In genomic region chr2:60839126-60839813, GRCh38 we compare ENCODE assay signal across 14 cellular contexts. TPM values are rescaled to one million over a fixed set of nuclear protein-coding genes. Genes with fewer than 3 reads are reported as not detected.
A peak's percentile ranks its signal among the peaks of the same experiment; 100 is the strongest.
DNase-seq lines count a peak whose midpoint lies in the region; ATAC-seq, FAIRE-seq and TF ChIP-seq lines count a peak whose summit lies in the region.
"Had no signal": no experiment of that assay in that cellular context is flagged by ENCODE, and none has a peak within 500 bp of the region (broad histone marks: within the 10 kb centered on the region; RNA-seq: fewer than 3 reads in every experiment).

No MANE protein-coding gene starts in this region.

- CTCF ChIA-PET in HepG2 (lab: Yijun Ruan, JAX; ENCODE audit: low intra/inter-chr PET ratio, low total read pairs) = no interaction called here

- WGBS in HepG2 (ENCODE audit: low lambda C conversion rate) = 53% methylated on average over 9 of the region's 9 CpGs

- no peaks in the 10 kb centered on the region for H4K20me1 ChIP-seq in HepG2 (ENCODE audit: insufficient read depth, low read length)

- no peaks in the 10 kb centered on the region for H3K9me3 ChIP-seq in HepG2 (ENCODE audit: low read length)
- H3K9me3 ChIP-seq: upper lobe of right lung had no signal

- H2AFZ ChIP-seq in HepG2 (ENCODE audit: low read length) = no peak overlapping the region

- H3K4me3 Mint-ChIP-seq in natural killer cell = no peak overlapping the region

- DNase-seq in iPS DF 19.7 (ENCODE audit: low read depth, low spot score) (peak; percentile 30), natural killer cell (no peak), foreskin keratinocyte (no peak), HepG2 (ENCODE audit: low spot score) (no peak), T-helper 1 cell (no peak)
- DNase-seq: activated T-cell treated with anti-CD3 and anti-CD28 coated beads, Interleukin-2, amount 50 U/mL, for 48 hours; cerebellar nuclear complex; COR-L47; NCI-H1930; stimulated activated CD4-positive, alpha-beta T cell treated with anti-CD3 and anti-CD28 coated beads, Interleukin-2, amount 100 ng/mL, for 24 hours; upper lobe of right lung had no signal

- H3K36me3 ChIP-seq in HepG2 (replicated peaks in 1 of 2; ENCODE audit: control insufficient read depth in 1 of 2, insufficient read depth in 2 of 2, low read length in 2 of 2) = no peaks in the 10 kb centered on the region
- H3K36me3 ChIP-seq: upper lobe of right lung had no signal

- no peaks in the 10 kb centered on the region for H3K9me3 Mint-ChIP-seq in natural killer cell

- no peaks in the 10 kb centered on the region for H3K4me1 ChIP-seq in foreskin keratinocyte
- H3K4me1 ChIP-seq in HepG2 (ENCODE audit: insufficient read depth, low read length) = no peaks in the 10 kb centered on the region
- H3K4me1 ChIP-seq: upper lobe of right lung had no signal

- no peaks in the 10 kb centered on the region for H3K36me3 Mint-ChIP-seq in natural killer cell

- no peak for TF ChIP-seq CTCF in natural killer cell (IDR thresholded peaks at IDR 0.05)
- TF ChIP-seq CTCF in foreskin keratinocyte (conservative IDR thresholded peaks at IDR 0.05) = no peak
- TF ChIP-seq CTCF in HepG2 (CRISPR knock-in tag; IDR thresholded peaks at IDR 0.05) = no peak

- no peak overlapping the region for H3K27ac Mint-ChIP-seq in natural killer cell

- H3K27me3 ChIP-seq in foreskin keratinocyte (no peaks in the 10 kb centered on the region), HepG2 (ENCODE audit: control insufficient read depth in 1 of 2, insufficient read depth in 2 of 2, low read length in 2 of 2) (peaks cover 2 to 29% of the 10 kb centered on the region in 2 experiments; a peak in 4 of 5 replicates)
- H3K27me3 ChIP-seq: upper lobe of right lung had no signal

- H3K9ac ChIP-seq in HepG2 (ENCODE audit: insufficient read depth, low read depth, low read length) = no peak overlapping the region

- peaks cover 0 to 10% of the 10 kb centered on the region in 2 donors for H3K27me3 Mint-ChIP-seq in natural killer cell (ENCODE audit: low read depth in 2 of 2)

- in situ Hi-C loops in HepG2 (cut with HindIII; ENCODE audit: extremely low pct_ligation_motif_present, low pct_unique_long_range_greater_than_20kb) = no loop called here

- no peak overlapping the region for H3K4me2 ChIP-seq in HepG2 (ENCODE audit: low read depth, low read length)

- intact Hi-C loops in natural killer cell (cut with micrococcal nuclease) (no loop called here), HepG2 (cut with micrococcal nuclease; ENCODE audit: unreplicated experiment) (no loop called here)

- no peak overlapping the region for H3K27ac ChIP-seq in foreskin keratinocyte
- no peak overlapping the region for H3K27ac ChIP-seq in HepG2 (ENCODE audit: extremely low read length, insufficient read depth, low read length)
- H3K27ac ChIP-seq: upper lobe of right lung had no signal

- ATAC-seq in GM18511 (IDR thresholded peaks at IDR 0.05; ENCODE audit: unreplicated experiment) = peak; percentile 60
- peak; percentile 48 for ATAC-seq in GM21529 (IDR thresholded peaks at IDR 0.05; ENCODE audit: unreplicated experiment)
- peak; percentile 53 for ATAC-seq in HG03159 (IDR thresholded peaks at IDR 0.05; ENCODE audit: unreplicated experiment)
- no peak for ATAC-seq in natural killer cell
- ATAC-seq in foreskin keratinocyte = no peak
- ATAC-seq in HepG2 = no peak
- ATAC-seq: upper lobe of right lung had no signal

- TF ChIP-seq POLR2A in HepG2 (IDR thresholded peaks at IDR 0.05; ENCODE audit: insufficient read depth in 1 of 2, low read depth in 2 of 2, low read length in 2 of 2) = no peak

- POLR2A ChIA-PET in HepG2 (lab: Yijun Ruan, JAX) = no interaction called here

- no peak for TF ChIP-seq RAD21 in HepG2 (CRISPR knock-in tag; IDR thresholded peaks at IDR 0.05)

- peaks cover 7 to 14% of the 10 kb centered on the region in 2 donors for H3K4me1 Mint-ChIP-seq in natural killer cell

- H3K79me2 ChIP-seq in HepG2 (ENCODE audit: insufficient read depth, low read length) = no peaks in the 10 kb centered on the region

- no peak for TF ChIP-seq EP300 in HepG2 (IDR thresholded peaks at IDR 0.05; ENCODE audit: low read depth in 2 of 2, low read length in 2 of 2)
- TF ChIP-seq EP300 in HepG2 (CRISPR knock-in tag; IDR thresholded peaks at IDR 0.05; ENCODE audit: borderline replicate concordance) = no peak

- no peak for FAIRE-seq in HepG2 (lab: Jason Lieb, UNC)

- no peak overlapping the region for H3K4me3 ChIP-seq in HepG2 (replicated peaks in 1 of 3; ENCODE audit: insufficient read depth in 1 of 3, low read depth in 2 of 3, low read length in 3 of 3)
- H3K4me3 ChIP-seq: upper lobe of right lung had no signal

- BruUV-seq in HepG2 (replicated peaks; lab: Mats Ljungman, UMichigan) = no TSS peak

TF ChIP-seq in HepG2, 621 proteins besides CTCF, POLR2A, EP300 and RAD21 (continues in another document):
- no peak for TF ChIP-seq ZFP37 (CRISPR knock-in tag; IDR thresholded peaks at IDR 0.05; ENCODE audit: borderline replicate concordance)
- TF ChIP-seq ZNF569 (CRISPR knock-in tag; IDR thresholded peaks at IDR 0.05; ENCODE audit: borderline replicate concordance) = no peak
- no peak for TF ChIP-seq ZNF644 (CRISPR knock-in tag; IDR thresholded peaks at IDR 0.05; ENCODE audit: low read depth)
- TF ChIP-seq ZC3H13 (CRISPR knock-in tag; IDR thresholded peaks at IDR 0.05) = no peak
- no peak for TF ChIP-seq BRF2 (CRISPR knock-in tag; IDR thresholded peaks at IDR 0.05)
- no peak for TF ChIP-seq U2AF1 (optimal IDR thresholded peaks at IDR 0.05; ENCODE audit: low read depth, low read length)
- no peak for TF ChIP-seq ARID5B (CRISPR knock-in tag; IDR thresholded peaks at IDR 0.05)
- no peak for TF ChIP-seq ZNF44 (CRISPR knock-in tag; IDR thresholded peaks at IDR 0.05)
- TF ChIP-seq MTA3 (CRISPR knock-in tag; IDR thresholded peaks at IDR 0.05) = no peak
- no peak for TF ChIP-seq ZFX (CRISPR knock-in tag; IDR thresholded peaks at IDR 0.05; ENCODE audit: low read depth)
- no peak for TF ChIP-seq KDM1A (CRISPR knock-in tag; IDR thresholded peaks at IDR 0.05)

RNA-seq across cellular contexts. Expression of gene REL, which starts 42.1 kb away (rescaled TPM):
- 100 to 1,000 TPM; 128 to 197 (median 178) TPM for total RNA-seq in natural killer cell
- 9.6 and 11.1 TPM in 2 replicates for total RNA-seq in foreskin keratinocyte
- polyA plus RNA-seq in foreskin keratinocyte = 0.32 and 0.42 TPM in 2 replicates
- 7.0 and 9.7 TPM in 2 replicates for total RNA-seq in HepG2 (2016; rRNA removed; fragmentation: Illumina TruSeq; extraction: Trizol)
- total RNA-seq in HepG2 (2016; cell fraction: cytosol; rRNA removed; fragmentation: Illumina TruSeq; extraction: Trizol; ENCODE audit: low read depth) = 4.0 and 4.1 TPM in 2 replicates
- 6.0 and 9.9 TPM in 2 replicates for total RNA-seq in HepG2 (2016; cell fraction: insoluble cytoplasmic fraction; rRNA removed; fragmentation: Illumina TruSeq; extraction: Trizol)
- 4.8 and 5.3 TPM in 2 replicates for total RNA-seq in HepG2 (2016; cell fraction: membrane; rRNA removed; fragmentation: Illumina TruSeq; extraction: Trizol)
- total RNA-seq in HepG2 (2016; cell fraction: nucleus; rRNA removed; fragmentation: Illumina TruSeq; extraction: Trizol) = 10.1 and 10.2 TPM in 2 replicates
- 3.0 and 3.7 TPM in 2 replicates for polyA plus RNA-seq in HepG2 (2011; rRNA removed)
- 1.8 and 2.5 TPM in 2 replicates for polyA plus RNA-seq in HepG2 (2011; cell fraction: cytosol; rRNA removed)
- 2.2 and 3.7 TPM in 2 replicates for polyA plus RNA-seq in HepG2 (2011; cell fraction: nucleus; rRNA removed)
- polyA plus RNA-seq in HepG2 (2012) = 3.0 and 4.4 TPM in 2 replicates
- polyA plus RNA-seq in HepG2 (2016; cell fraction: cytosol; fragmentation: Illumina TruSeq; extraction: Trizol; ENCODE audit: low read depth) = 0.14 and 0.18 TPM in 2 replicates
- 3.3 and 4.0 TPM in 2 replicates for polyA plus RNA-seq in HepG2 (2016; cell fraction: insoluble cytoplasmic fraction; fragmentation: Illumina TruSeq; extraction: Trizol; ENCODE audit: low read depth)
- 0.37 and 0.39 TPM in 2 replicates for polyA plus RNA-seq in HepG2 (2016; cell fraction: membrane; fragmentation: Illumina TruSeq; extraction: Trizol; ENCODE audit: low read depth)
- 4.8 and 5.2 TPM in 2 replicates for polyA plus RNA-seq in HepG2 (2016; cell fraction: nucleus; fragmentation: Illumina TruSeq; extraction: Trizol; ENCODE audit: insufficient read depth, low read depth)
- polyA minus RNA-seq in HepG2 (2011; rRNA and poly(A)+ RNA removed; ENCODE audit: low replicate concordance) = 5.6 and 13.3 TPM in 2 replicates
- 5.3 and 6.4 TPM in 2 replicates for polyA minus RNA-seq in HepG2 (2011; cell fraction: cytosol; rRNA and poly(A)+ RNA removed)
- polyA minus RNA-seq in HepG2 (2011; cell fraction: nucleus; rRNA and poly(A)+ RNA removed) = 15.6 and 15.7 TPM in 2 replicates

Comparison
In these comparisons a context has a peak if more than half of its experiments do, and no peak if none do; other contexts are left out.
1. ATAC-seq: peak in GM18511 (single experiment), GM21529 (single experiment) and HG03159 (single experiment); none in natural killer cell (0 of 3), foreskin keratinocyte (single experiment) and HepG2 (single experiment).
2. RNA of gene REL, which starts 42.1 kb away (total RNA-seq): 128 to 197 TPM in natural killer cell; 9.6 to 11.1 TPM in foreskin keratinocyte and 4.0 to 10.2 TPM in HepG2; every median in the first group is over 10 times any median in the second.